ENCODE assay signal across 1 cellular context in genomic region chr7:35801392-35802101, GRCh38.
TF ChIP-seq lines count a peak whose summit lies in the region.

No MANE protein-coding gene starts in this region.

TF ChIP-seq in K562, 482 proteins besides CTCF, POLR2A, EP300 and RAD21 (continued from another document and continues in another):
- TF ChIP-seq USF1 (CRISPR knock-in tag; IDR thresholded peaks at IDR 0.05) (no peak), ZNF217 (CRISPR knock-in tag; IDR thresholded peaks at IDR 0.05) (no peak), KAT8 (IDR thresholded peaks at IDR 0.05; ENCODE audit: low read depth) (no peak), SRSF9 (IDR thresholded peaks at IDR 0.05; ENCODE audit: borderline replicate concordance, low read depth, low read length) (no peak), LEF1 (IDR thresholded peaks at IDR 0.05) (no peak), ZNF165 (CRISPR knock-in tag; IDR thresholded peaks at IDR 0.05; ENCODE audit: borderline replicate concordance) (no peak), CEBPZ (IDR thresholded peaks at IDR 0.05; ENCODE audit: borderline replicate concordance, low read depth, low read length) (no peak), KHSRP (IDR thresholded peaks at IDR 0.05) (no peak), ARHGAP35 (IDR thresholded peaks at IDR 0.05; ENCODE audit: partially characterized antibody) (no peak), U2AF2 (optimal IDR thresholded peaks at IDR 0.05; ENCODE audit: low read depth, low read length) (no peak), ETS1 (conservative IDR thresholded peaks at IDR 0.05; ENCODE audit: control insufficient read depth, low read depth, low read length) (no peak), ETS2 (tag; IDR thresholded peaks at IDR 0.05; ENCODE audit: borderline replicate concordance, poor library complexity, severe bottlenecking) (no peak), ZNF586 (CRISPR knock-in tag; conservative IDR thresholded peaks at IDR 0.05) (no peak), HEY1 (CRISPR knock-in tag; IDR thresholded peaks at IDR 0.05; ENCODE audit: borderline replicate concordance) (no peak), ID3 (CRISPR knock-in tag; IDR thresholded peaks at IDR 0.05) (no peak), ID3 (tag; IDR thresholded peaks at IDR 0.05) (no peak), BCLAF1 (IDR thresholded peaks at IDR 0.05; ENCODE audit: borderline replicate concordance in 1 of 2, control insufficient read depth in 1 of 2, low read depth in 2 of 2, low read length in 1 of 2) (no peak), RBM15 (IDR thresholded peaks at IDR 0.05; ENCODE audit: insufficient read depth, low read length) (0 out of 2 replicates have a peak, but pooled peaks have one; percentile 34), SMAD2 (IDR thresholded peaks at IDR 0.05; ENCODE audit: low read depth, low read length) (no peak), HDAC3 (IDR thresholded peaks at IDR 0.05; ENCODE audit: borderline replicate concordance, partially characterized antibody) (no peak), PCBP2 (IDR thresholded peaks at IDR 0.05; ENCODE audit: low read depth, low read length, poor library complexity, severe bottlenecking) (no peak), ZNF561 (CRISPR knock-in tag; conservative IDR thresholded peaks at IDR 0.05) (no peak), HDGF (IDR thresholded peaks at IDR 0.05) (no peak), RBM22 (IDR thresholded peaks at IDR 0.05; ENCODE audit: low read depth, low read length, poor library complexity, severe bottlenecking) (no peak), E2F6 (IDR thresholded peaks at IDR 0.05; ENCODE audit: borderline replicate concordance in 1 of 2, extremely low read depth in 1 of 2, insufficient read depth in 1 of 2, insufficient read length in 1 of 2, low read depth in 1 of 2, low read length in 1 of 2, poor library complexity in 1 of 2, severe bottlenecking in 1 of 2) (peak in 1 of 2 experiments; percentile 1), TAF7 (tag; IDR thresholded peaks at IDR 0.05) (no peak), PURB (CRISPR knock-in tag; IDR thresholded peaks at IDR 0.05; ENCODE audit: low read depth) (no peak), MCM7 (IDR thresholded peaks at IDR 0.05) (no peak), DLX4 (CRISPR knock-in tag; IDR thresholded peaks at IDR 0.05) (no peak), RB1 (IDR thresholded peaks at IDR 0.05; ENCODE audit: low read depth) (peak; percentile 15; the same call in 1 of the 2 replicates), CREB3L1 (IDR thresholded peaks at IDR 0.05; ENCODE audit: borderline replicate concordance, low read depth) (no peak), ZKSCAN8 (CRISPR knock-in tag; IDR thresholded peaks at IDR 0.05) (no peak), SRSF3 (IDR thresholded peaks at IDR 0.05; ENCODE audit: insufficient read depth, low read length) (no peak), E2F3 (CRISPR knock-in tag; IDR thresholded peaks at IDR 0.05) (no peak), ESRRB (CRISPR knock-in tag; IDR thresholded peaks at IDR 0.05; ENCODE audit: borderline replicate concordance) (no peak), MBD2 (IDR thresholded peaks at IDR 0.05; ENCODE audit: borderline replicate concordance, low read depth) (no peak), NR2C1 (IDR thresholded peaks at IDR 0.05) (no peak), NR2C1 (tag; IDR thresholded peaks at IDR 0.05) (no peak)
- TF ChIP-seq, protein P1, sequence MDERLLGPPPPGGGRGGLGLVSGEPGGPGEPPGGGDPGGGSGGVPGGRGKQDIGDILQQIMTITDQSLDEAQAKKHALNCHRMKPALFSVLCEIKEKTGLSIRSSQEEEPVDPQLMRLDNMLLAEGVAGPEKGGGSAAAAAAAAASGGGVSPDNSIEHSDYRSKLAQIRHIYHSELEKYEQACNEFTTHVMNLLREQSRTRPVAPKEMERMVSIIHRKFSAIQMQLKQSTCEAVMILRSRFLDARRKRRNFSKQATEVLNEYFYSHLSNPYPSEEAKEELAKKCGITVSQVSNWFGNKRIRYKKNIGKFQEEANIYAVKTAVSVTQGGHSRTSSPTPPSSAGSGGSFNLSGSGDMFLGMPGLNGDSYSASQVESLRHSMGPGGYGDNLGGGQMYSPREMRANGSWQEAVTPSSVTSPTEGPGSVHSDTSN (CRISPR knock-in tag; IDR thresholded peaks at IDR 0.05; ENCODE audit: low read depth): no peak
- TF ChIP-seq, protein P1 (tag; conservative IDR thresholded peaks at IDR 0.05; ENCODE audit: low read depth): no peak
- TF ChIP-seq, protein P2, sequence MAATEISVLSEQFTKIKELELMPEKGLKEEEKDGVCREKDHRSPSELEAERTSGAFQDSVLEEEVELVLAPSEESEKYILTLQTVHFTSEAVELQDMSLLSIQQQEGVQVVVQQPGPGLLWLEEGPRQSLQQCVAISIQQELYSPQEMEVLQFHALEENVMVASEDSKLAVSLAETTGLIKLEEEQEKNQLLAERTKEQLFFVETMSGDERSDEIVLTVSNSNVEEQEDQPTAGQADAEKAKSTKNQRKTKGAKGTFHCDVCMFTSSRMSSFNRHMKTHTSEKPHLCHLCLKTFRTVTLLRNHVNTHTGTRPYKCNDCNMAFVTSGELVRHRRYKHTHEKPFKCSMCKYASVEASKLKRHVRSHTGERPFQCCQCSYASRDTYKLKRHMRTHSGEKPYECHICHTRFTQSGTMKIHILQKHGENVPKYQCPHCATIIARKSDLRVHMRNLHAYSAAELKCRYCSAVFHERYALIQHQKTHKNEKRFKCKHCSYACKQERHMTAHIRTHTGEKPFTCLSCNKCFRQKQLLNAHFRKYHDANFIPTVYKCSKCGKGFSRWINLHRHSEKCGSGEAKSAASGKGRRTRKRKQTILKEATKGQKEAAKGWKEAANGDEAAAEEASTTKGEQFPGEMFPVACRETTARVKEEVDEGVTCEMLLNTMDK (IDR thresholded peaks at IDR 0.05; ENCODE audit: borderline replicate concordance, insufficient read depth, low read depth, low read length, poor library complexity, severe bottlenecking): peak; percentile 76
- TF ChIP-seq, protein P3, sequence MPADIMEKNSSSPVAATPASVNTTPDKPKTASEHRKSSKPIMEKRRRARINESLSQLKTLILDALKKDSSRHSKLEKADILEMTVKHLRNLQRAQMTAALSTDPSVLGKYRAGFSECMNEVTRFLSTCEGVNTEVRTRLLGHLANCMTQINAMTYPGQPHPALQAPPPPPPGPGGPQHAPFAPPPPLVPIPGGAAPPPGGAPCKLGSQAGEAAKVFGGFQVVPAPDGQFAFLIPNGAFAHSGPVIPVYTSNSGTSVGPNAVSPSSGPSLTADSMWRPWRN (IDR thresholded peaks at IDR 0.05; ENCODE audit: low read depth): no peak; the same call in 1 of the 2 replicates
- TF ChIP-seq, protein P4, sequence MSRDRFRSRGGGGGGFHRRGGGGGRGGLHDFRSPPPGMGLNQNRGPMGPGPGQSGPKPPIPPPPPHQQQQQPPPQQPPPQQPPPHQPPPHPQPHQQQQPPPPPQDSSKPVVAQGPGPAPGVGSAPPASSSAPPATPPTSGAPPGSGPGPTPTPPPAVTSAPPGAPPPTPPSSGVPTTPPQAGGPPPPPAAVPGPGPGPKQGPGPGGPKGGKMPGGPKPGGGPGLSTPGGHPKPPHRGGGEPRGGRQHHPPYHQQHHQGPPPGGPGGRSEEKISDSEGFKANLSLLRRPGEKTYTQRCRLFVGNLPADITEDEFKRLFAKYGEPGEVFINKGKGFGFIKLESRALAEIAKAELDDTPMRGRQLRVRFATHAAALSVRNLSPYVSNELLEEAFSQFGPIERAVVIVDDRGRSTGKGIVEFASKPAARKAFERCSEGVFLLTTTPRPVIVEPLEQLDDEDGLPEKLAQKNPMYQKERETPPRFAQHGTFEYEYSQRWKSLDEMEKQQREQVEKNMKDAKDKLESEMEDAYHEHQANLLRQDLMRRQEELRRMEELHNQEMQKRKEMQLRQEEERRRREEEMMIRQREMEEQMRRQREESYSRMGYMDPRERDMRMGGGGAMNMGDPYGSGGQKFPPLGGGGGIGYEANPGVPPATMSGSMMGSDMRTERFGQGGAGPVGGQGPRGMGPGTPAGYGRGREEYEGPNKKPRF (IDR thresholded peaks at IDR 0.05; ENCODE audit: low read depth, low read length): no peak
